23 cellular contexts compared by ENCODE assay signal in the genomic region with DNA sequence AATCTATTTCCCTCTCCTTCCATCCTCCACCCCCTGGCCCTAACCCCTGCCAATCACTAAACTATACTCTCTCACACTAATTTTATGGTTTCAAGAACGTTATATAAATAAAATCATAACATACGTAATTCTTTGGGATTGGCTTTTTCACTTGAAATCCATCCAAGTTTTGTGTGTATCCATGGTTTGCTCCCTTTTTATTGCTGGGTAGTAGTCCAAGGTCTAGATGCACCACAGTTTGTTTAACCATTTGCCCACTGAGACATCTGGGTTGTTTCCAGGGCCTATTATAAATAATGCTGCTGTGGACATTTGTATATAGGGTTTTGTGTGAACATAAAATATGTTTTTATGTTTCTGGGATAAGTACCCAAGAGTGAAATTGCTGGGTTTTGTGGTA.
"Had no signal": no experiment of that assay in that cellular context is flagged by ENCODE, and none has a peak within 500 bp of the region (broad histone marks: within the 10 kb centered on the region; RNA-seq: fewer than 3 reads in every experiment).

No MANE protein-coding gene starts in this region.

- H3K27ac Mint-ChIP-seq: activated CD4-positive, alpha-beta memory T cell treated with anti-CD3 and anti-CD28 coated beads, Interleukin-2, amount 10 ng/mL, durations not matched to agents 7 days and 5 days; activated CD4-positive, alpha-beta T cell treated with anti-CD3 and anti-CD28 coated beads, Interleukin-2, amount 10 ng/mL, durations not matched to agents 24 days and 14 days; activated naive CD4-positive, alpha-beta T cell treated with anti-CD3 and anti-CD28 coated beads, Interleukin-2, amount 10 ng/mL, durations not matched to agents 7 days and 5 days; activated T-cell treated with anti-CD3 and anti-CD28 coated beads, Interleukin-2, amount 50 U/mL, for 72 hours; naive thymus-derived CD8-positive, alpha-beta T cell had no signal

- H3K4me3 ChIP-seq: coronary artery, esophagus squamous epithelium, heart right ventricle, lung, neural progenitor cell, sigmoid colon, testis, uterus had no signal

- H3K4me3 Mint-ChIP-seq: activated CD4-positive, alpha-beta memory T cell treated with anti-CD3 and anti-CD28 coated beads, Interleukin-2, amount 10 ng/mL, durations not matched to agents 7 days and 5 days; activated CD4-positive, alpha-beta T cell treated with anti-CD3 and anti-CD28 coated beads, Interleukin-2, amount 10 ng/mL, durations not matched to agents 24 days and 14 days; activated naive CD4-positive, alpha-beta T cell treated with anti-CD3 and anti-CD28 coated beads, Interleukin-2, amount 10 ng/mL, durations not matched to agents 7 days and 5 days; activated T-cell treated with anti-CD3 and anti-CD28 coated beads, Interleukin-2, amount 50 U/mL, for 72 hours; endodermal cell; naive thymus-derived CD8-positive, alpha-beta T cell; neural progenitor cell had no signal

- H3K36me3 Mint-ChIP-seq: activated naive CD4-positive, alpha-beta T cell treated with anti-CD3 and anti-CD28 coated beads, Interleukin-2, amount 10 ng/mL, durations not matched to agents 7 days and 5 days; naive thymus-derived CD8-positive, alpha-beta T cell; neural progenitor cell had no signal

- H3K27me3 ChIP-seq: esophagus squamous epithelium, heart right ventricle, neural progenitor cell, sigmoid colon, testis, uterus had no signal

- H3K4me1 Mint-ChIP-seq: activated CD4-positive, alpha-beta memory T cell treated with anti-CD3 and anti-CD28 coated beads, Interleukin-2, amount 10 ng/mL, durations not matched to agents 7 days and 5 days; activated naive CD4-positive, alpha-beta T cell treated with anti-CD3 and anti-CD28 coated beads, Interleukin-2, amount 10 ng/mL, durations not matched to agents 7 days and 5 days had no signal

- H3K36me3 ChIP-seq: esophagus squamous epithelium, heart right ventricle, neural progenitor cell, sigmoid colon, uterus had no signal

- ATAC-seq: activated T-cell treated with anti-CD3 and anti-CD28 coated beads, Interleukin-2, amount 50 U/mL, for 72 hours; heart right ventricle; naive thymus-derived CD8-positive, alpha-beta T cell had no signal

- H3K27ac ChIP-seq: coronary artery, esophagus squamous epithelium, heart right ventricle, neural progenitor cell, sigmoid colon, testis, uterus had no signal

- H3K9me3 ChIP-seq: esophagus squamous epithelium, heart right ventricle, sigmoid colon, testis, uterus had no signal

- FAIRE-seq: bronchial epithelial cell had no signal

- DNase-seq: activated CD4-positive, alpha-beta memory T cell treated with anti-CD3 and anti-CD28 coated beads, Interleukin-2, amount 10 ng/mL, durations not matched to agents 7 days and 5 days; activated CD4-positive, alpha-beta T cell treated with anti-CD3 and anti-CD28 coated beads, Interleukin-2, amount 10 ng/mL, durations not matched to agents 24 days and 14 days; activated CD4-positive, CD25-positive, alpha-beta regulatory T cell; activated effector memory CD4-positive, alpha-beta T cell treated with anti-CD3 and anti-CD28 coated beads, Interleukin-2, amount 50 U/mL, for 16 hours; activated naive CD4-positive, alpha-beta T cell treated with anti-CD3 and anti-CD28 coated beads, Interleukin-2, amount 10 ng/mL, durations not matched to agents 7 days and 5 days; activated T-cell treated with anti-CD3 and anti-CD28 coated beads, Interleukin-2, amount 50 U/mL, for 72 hours; amygdala; endodermal cell; esophagus squamous epithelium; heart right ventricle; islet precursor cell; naive thymus-derived CD8-positive, alpha-beta T cell; sigmoid colon; stimulated activated CD4-positive, alpha-beta T cell treated with anti-CD3 and anti-CD28 coated beads, Interleukin-2, amount 100 ng/mL, for 48 hours; stimulated activated CD8-positive, alpha-beta memory T cell treated with anti-CD3 and anti-CD28 coated beads, Interleukin-4, amount 100 ng/mL, for 48 hours; stimulated activated naive CD4-positive, alpha-beta T cell; testis; trophoblast cell; uterus had no signal

- H3K4me1 ChIP-seq: testis, uterus had no signal

- H3K9ac ChIP-seq: neural progenitor cell had no signal

- H3K9me3 Mint-ChIP-seq: activated CD4-positive, alpha-beta memory T cell treated with anti-CD3 and anti-CD28 coated beads, Interleukin-2, amount 10 ng/mL, durations not matched to agents 7 days and 5 days; activated CD4-positive, alpha-beta T cell treated with anti-CD3 and anti-CD28 coated beads, Interleukin-2, amount 10 ng/mL, durations not matched to agents 24 days and 14 days; activated naive CD4-positive, alpha-beta T cell treated with anti-CD3 and anti-CD28 coated beads, Interleukin-2, amount 10 ng/mL, durations not matched to agents 7 days and 5 days; activated T-cell treated with anti-CD3 and anti-CD28 coated beads, Interleukin-2, amount 50 U/mL, for 72 hours; endodermal cell; naive thymus-derived CD8-positive, alpha-beta T cell; neural progenitor cell had no signal
